In genomic region chr19:10290876-10291553, GRCh38 we compare ENCODE assay signal across 8 cellular contexts. TPM values are rescaled to one million over a fixed set of nuclear protein-coding genes. Genes with fewer than 3 reads are reported as not detected.
DNase-seq lines count a peak whose midpoint lies in the region; ATAC-seq and TF ChIP-seq lines count a peak whose summit lies in the region.

No MANE protein-coding gene starts in this region.

- H3K4me1 ChIP-seq in heart right ventricle: peaks cover 22 to 99% (median 76%) of the 10 kb centered on the region in 9 donors

- peaks cover 0 to 3% (median 0%) of the 10 kb centered on the region in 9 donors for H3K36me3 ChIP-seq in heart right ventricle

- peak overlapping the region; percentile 32 to 56 (median 40) for H3K4me3 ChIP-seq in heart right ventricle
- peak overlapping the region; percentile 30 for H3K4me3 ChIP-seq in retinal pigment epithelial cell (ENCODE audit: low read length)

- ATAC-seq in heart right ventricle (peak in 6 of 8 donors; percentile 17 to 61 (median 34)), GM21717 (IDR thresholded peaks at IDR 0.05; ENCODE audit: unreplicated experiment) (no peak)

- intact Hi-C loops in heart right ventricle (cut with DNase I): no loop called here

- H3K9me3 ChIP-seq in heart right ventricle: no peaks in the 10 kb centered on the region

- 1% methylated on average over 47 to 57 of the region's 57 CpGs for WGBS in heart right ventricle, 2 donors

- TF ChIP-seq CTCF in heart right ventricle (IDR thresholded peaks at IDR 0.05) (no peak), retinal pigment epithelial cell (conservative IDR thresholded peaks at IDR 0.05; ENCODE audit: low read depth, low read length) (no peak)

- H3K27ac ChIP-seq in heart right ventricle: peak overlapping the region in 1 of 10 donors; percentile 27

- H3K27me3 ChIP-seq in heart right ventricle: peaks cover 34 to 92% (median 89%) of the 10 kb centered on the region in 7 donors

- DNase-seq in DMS79 treated with DMSO at 0.1 percent for 48 hours (lab: John Stamatoyannopoulos, UW) (peak; percentile 32), DMS79 (lab: John Stamatoyannopoulos, UW) (no peak), NCI-H2196 treated with DMSO at 0.1 percent for 48 hours (lab: John Stamatoyannopoulos, UW; ENCODE audit: unreplicated experiment) (peak; percentile 21), activated gamma-delta T cell (lab: John Stamatoyannopoulos, UW) (peak; percentile 31), heart right ventricle (peak in 1 of 2 donors; percentile 64), retinal pigment epithelial cell (ENCODE audit: low read depth) (no peak), superior temporal gyrus (ENCODE audit: extremely low spot score) (no peak)

RNA-seq across cellular contexts. Expression of gene ICAM5, which starts 1.3 kb away (rescaled TPM):
- total RNA-seq in heart right ventricle: under 1 TPM in 7 of 10 donors, not detected in 3; 0.18 to 0.62 (median 0.34) TPM
- 1 to 10 TPM in 1 of 2 donors, under 1 TPM in 1; 0.51 to 1.0 TPM for polyA plus RNA-seq in heart right ventricle

RNA-seq across cellular contexts. Expression of gene ICAM4, which starts 4.3 kb away (rescaled TPM):
- under 1 TPM in 9 of 10 donors, not detected in 1; 0.17 to 0.83 (median 0.48) TPM for total RNA-seq in heart right ventricle
- polyA plus RNA-seq in heart right ventricle: under 1 TPM; 0.59 to 0.73 TPM

RNA-seq across cellular contexts. Expression of gene ZGLP1, which starts 18.6 kb away (rescaled TPM):
- 1 to 10 TPM in 2 of 10 donors, under 1 TPM in 8; 0.34 to 1.4 (median 0.80) TPM for total RNA-seq in heart right ventricle
- polyA plus RNA-seq in heart right ventricle: 1 to 10 TPM; 1.5 to 8.9 TPM

RNA-seq across cellular contexts. Expression of gene ICAM1, which starts 20.1 kb away (rescaled TPM):
- 10 to 100 TPM in 3 of 10 donors, 1 to 10 TPM in 7; 3.6 to 66.6 (median 9.3) TPM for total RNA-seq in heart right ventricle
- 10 to 100 TPM in 1 of 2 donors, 1 to 10 TPM in 1; 6.9 to 12.1 TPM for polyA plus RNA-seq in heart right ventricle

RNA-seq across cellular contexts. Expression of gene FDX2, which starts 24.8 kb away (rescaled TPM):
- total RNA-seq in heart right ventricle: 10 to 100 TPM; 11.7 to 21.8 (median 17.1) TPM
- polyA plus RNA-seq in heart right ventricle: 10 to 100 TPM; 33.7 to 35.5 TPM

Comparison
In these comparisons a context has a peak if more than half of its experiments do, and no peak if none do; other contexts are left out.
1. DNase-seq: peak in DMS79 treated with DMSO at 0.1 percent for 48 hours (single experiment), NCI-H2196 treated with DMSO at 0.1 percent for 48 hours (single experiment) and activated gamma-delta T cell (single experiment); none in DMS79 (single experiment), retinal pigment epithelial cell (single experiment) and superior temporal gyrus (single experiment).